ENCODE assay signal across 13 cellular contexts in genomic region chr5:134136221-134136631, GRCh38. TPM values are rescaled to one million over a fixed set of nuclear protein-coding genes. Genes with fewer than 3 reads are reported as not detected.
DNase-seq lines count a peak whose midpoint lies in the region.
"Had no signal": no experiment of that assay in that cellular context is flagged by ENCODE, and none has a peak within 500 bp of the region (broad histone marks: within the 10 kb centered on the region; RNA-seq: fewer than 3 reads in every experiment).

No MANE protein-coding gene starts in this region.

- intact Hi-C loops in posterior vena cava (cut with DNase I), result no loop called here

- H3K9me3 ChIP-seq in MG63, result no peaks in the 10 kb centered on the region

- no peak overlapping the region for H3K4me3 ChIP-seq in MG63
- H3K4me3 ChIP-seq: K562, neural progenitor cell had no signal

- DNase-seq in activated CD4-positive, alpha-beta T cell treated with anti-CD3 and anti-CD28 coated beads, Interleukin-2, amount 50 U/mL, for 1 hour, result peak; percentile 2
- no peak for DNase-seq in activated CD4-positive, alpha-beta T cell treated with anti-CD3 and anti-CD28 coated beads for 48 hours
- DNase-seq in T-helper 9 cell, result peak; percentile 4
- DNase-seq in effector CD4-positive, alpha-beta T cell, result peak; percentile 2
- DNase-seq in posterior vena cava (ENCODE audit: low spot score), result peak; percentile 26
- DNase-seq in MG63, result no peak
- no peak for DNase-seq in HuH-7.5 (ENCODE audit: low spot score)
- DNase-seq in NCI-H1417 treated with DMSO at 0.1 percent for 48 hours (lab: John Stamatoyannopoulos, UW), result no peak
- DNase-seq: kidney glomerular epithelial cell, NCI-H1694 treated with DMSO at 0.1 percent for 48 hours, NCI-H774 had no signal

- no peaks in the 10 kb centered on the region for H3K27me3 ChIP-seq in MG63
- H3K27me3 ChIP-seq: neural progenitor cell had no signal

- H3K36me3 ChIP-seq in MG63, result peaks cover 88% of the 10 kb centered on the region
- H3K36me3 ChIP-seq: neural progenitor cell had no signal

RNA-seq across cellular contexts. Expression of gene TCF7, which starts 21.7 kb away (rescaled TPM):
- 1 to 10 TPM; 1.0 to 1.6 TPM for total RNA-seq in posterior vena cava
- 8.9 and 12.0 TPM in 2 replicates for total RNA-seq in MG63 (2014; rRNA removed; shearing (Covaris generic); ENCODE audit: low replicate concordance)

RNA-seq across cellular contexts. Expression of gene SKP1, which starts 40.5 kb away (rescaled TPM):
- total RNA-seq in posterior vena cava, result 100 to 1,000 TPM; 321 to 334 TPM
- total RNA-seq in MG63 (2014; rRNA removed; shearing (Covaris generic); ENCODE audit: low replicate concordance), result 939 and 1,191 TPM in 2 replicates

Comparison
In these comparisons a context has a peak if more than half of its experiments do, and no peak if none do; other contexts are left out.
1. DNase-seq: peak in activated CD4-positive, alpha-beta T cell treated with anti-CD3 and anti-CD28 coated beads, Interleukin-2, amount 50 U/mL, for 1 hour (single experiment), T-helper 9 cell (single experiment), effector CD4-positive, alpha-beta T cell (single experiment) and posterior vena cava (single experiment); none in activated CD4-positive, alpha-beta T cell treated with anti-CD3 and anti-CD28 coated beads for 48 hours (single experiment), MG63 (single experiment), HuH-7.5 (single experiment) and NCI-H1417 treated with DMSO at 0.1 percent for 48 hours (single experiment).